In genomic region chr2:231679906-231680283, GRCh38 we compare ENCODE assay signal across 9 cellular contexts. TPM values are rescaled to one million over a fixed set of nuclear protein-coding genes. Genes with fewer than 3 reads are reported as not detected.
DNase-seq lines count a peak whose midpoint lies in the region; ATAC-seq and TF ChIP-seq lines count a peak whose summit lies in the region.
"Had no signal": no experiment of that assay in that cellular context is flagged by ENCODE, and none has a peak within 500 bp of the region (broad histone marks: within the 10 kb centered on the region; RNA-seq: fewer than 3 reads in every experiment).

No MANE protein-coding gene starts in this region.

- CTCF ChIA-PET in RWPE1 (lab: Yijun Ruan, JAX), result interaction anchor here (0.6 to 8.1 kb wide), 5 partner anchors 27 to 82 kb away, joined by 3 to 111 read pairs (median 3); partner anchors contain the start of gene PTMA

- H3K4me3 ChIP-seq in HUES48 (ENCODE audit: low read depth, low read length) (peak overlapping the region; percentile 43), hepatocyte (no peak overlapping the region)

- peak overlapping the region; percentile 85 for H2AFZ ChIP-seq in hepatocyte

- no peaks in the 10 kb centered on the region for H3K36me3 Mint-ChIP-seq in stimulated activated memory B cell treated with anti-CD40 and anti-IgM and Interleukin-4, amounts not matched to agents 10 μg/mL and 1 μg/mL and 100 μg/mL, for 72 hours

- no peaks in the 10 kb centered on the region for H4K20me1 ChIP-seq in hepatocyte (ENCODE audit: insufficient read depth, poor library complexity, severe bottlenecking)

- H3K27me3 Mint-ChIP-seq in stimulated activated memory B cell treated with anti-CD40 and anti-IgM and Interleukin-4, amounts not matched to agents 10 μg/mL and 1 μg/mL and 100 μg/mL, for 72 hours, result no peaks in the 10 kb centered on the region

- peak overlapping the region; percentile 75 for H3K27ac Mint-ChIP-seq in stimulated activated memory B cell treated with anti-CD40 and anti-IgM and Interleukin-4, amounts not matched to agents 10 μg/mL and 1 μg/mL and 100 μg/mL, for 72 hours

- no peak for ATAC-seq in stimulated activated memory B cell treated with anti-CD40 and anti-IgM and Interleukin-4, amounts not matched to agents 10 μg/mL and 1 μg/mL and 100 μg/mL, for 72 hours
- no peak for ATAC-seq in HG02973 (IDR thresholded peaks at IDR 0.05; ENCODE audit: unreplicated experiment)
- ATAC-seq in activated CD4-positive, CD25-positive, alpha-beta regulatory T cell treated with anti-CD3 and anti-CD28 coated beads, Interleukin-2, amount 50 U/mL, for 24 hours, result no peak

- TF ChIP-seq CTCF in RWPE1 (conservative IDR thresholded peaks at IDR 0.05; ENCODE audit: low read depth), result no peak
- no peak for TF ChIP-seq CTCF in hepatocyte (IDR thresholded peaks at IDR 0.05; ENCODE audit: poor library complexity)

- H3K27me3 ChIP-seq in HUES48 (ENCODE audit: control insufficient read depth, insufficient read depth, low read length) (no peaks in the 10 kb centered on the region), hepatocyte (no peaks in the 10 kb centered on the region)

- no peaks in the 10 kb centered on the region for H3K9me2 ChIP-seq in hepatocyte (replicated peaks; ENCODE audit: insufficient read depth)

- WGBS in hepatocyte (ENCODE audit: low lambda C conversion rate, missing lambda C conversion rate), result 65% methylated on average over 11 of the region's 11 CpGs

- no peaks in the 10 kb centered on the region for H3K9me3 ChIP-seq in HUES48 (ENCODE audit: control insufficient read depth, insufficient read depth, low read length)
- H3K9me3 ChIP-seq in hepatocyte (ENCODE audit: low read depth), result no peaks in the 10 kb centered on the region

- H3K4me3 Mint-ChIP-seq in stimulated activated memory B cell treated with anti-CD40 and anti-IgM and Interleukin-4, amounts not matched to agents 10 μg/mL and 1 μg/mL and 100 μg/mL, for 72 hours, result peak overlapping the region; percentile 73

- peak overlapping the region; percentile 98 for H3K4me2 ChIP-seq in hepatocyte

- H3K9me3 Mint-ChIP-seq in stimulated activated memory B cell treated with anti-CD40 and anti-IgM and Interleukin-4, amounts not matched to agents 10 μg/mL and 1 μg/mL and 100 μg/mL, for 72 hours, result no peaks in the 10 kb centered on the region

- H3K4me1 Mint-ChIP-seq in stimulated activated memory B cell treated with anti-CD40 and anti-IgM and Interleukin-4, amounts not matched to agents 10 μg/mL and 1 μg/mL and 100 μg/mL, for 72 hours, result peaks cover 60% of the 10 kb centered on the region

- peaks cover 22% of the 10 kb centered on the region for H3K4me1 ChIP-seq in HUES48 (ENCODE audit: control insufficient read depth, insufficient read depth, low read length)
- peaks cover 17% of the 10 kb centered on the region for H3K4me1 ChIP-seq in hepatocyte (ENCODE audit: insufficient read depth)

- DNase-seq in RWPE1 (ENCODE audit: low spot score), result no peak
- no peak for DNase-seq in hepatocyte (ENCODE audit: low spot score)
- no peak for DNase-seq in NCI-H526 (lab: John Stamatoyannopoulos, UW)
- DNase-seq in NCI-H2081 (lab: John Stamatoyannopoulos, UW), result no peak
- DNase-seq: activated T-cell treated with anti-CD3 and anti-CD28 coated beads, Interleukin-2, amount 50 U/mL, for 48 hours had no signal

- peaks cover 4% of the 10 kb centered on the region for H3K79me2 ChIP-seq in hepatocyte

- H3K27ac ChIP-seq in HUES48 (ENCODE audit: low read depth, low read length) (peak overlapping the region; percentile 100), RWPE1 (peak overlapping the region; percentile 97), hepatocyte (peak overlapping the region; percentile 99)

- POLR2A ChIA-PET in RWPE1 (lab: Yijun Ruan, JAX; ENCODE audit: low non-redundant PET), result interaction anchor here (1.1 kb wide), 2 partner anchors 28 to 35 kb away, joined by 3 to 5 read pairs; partner anchors contain the start of gene PTMA

- H3K9ac ChIP-seq in HUES48 (ENCODE audit: low read depth, low read length), result peak overlapping the region; percentile 77

- H3K36me3 ChIP-seq in HUES48 (ENCODE audit: control insufficient read depth, insufficient read depth, low read length) (no peaks in the 10 kb centered on the region), hepatocyte (replicated peaks; ENCODE audit: insufficient read depth, low read depth) (no peaks in the 10 kb centered on the region)

RNA-seq across cellular contexts. Expression of gene PTMA, which starts 28.4 kb away (rescaled TPM):
- total RNA-seq in hepatocyte, result 615 and 727 TPM in 2 replicates
- 597 and 705 TPM in 2 replicates for polyA plus RNA-seq in hepatocyte
